In genomic region chr15:66943456-66944095, GRCh38 we compare ENCODE assay signal across 12 cellular contexts.
DNase-seq lines count a peak whose midpoint lies in the region; ATAC-seq and TF ChIP-seq lines count a peak whose summit lies in the region.
"Had no signal": no experiment of that assay in that cellular context is flagged by ENCODE, and none has a peak within 500 bp of the region (broad histone marks: within the 10 kb centered on the region; RNA-seq: fewer than 3 reads in every experiment).

No MANE protein-coding gene starts in this region.

- H3K27me3 ChIP-seq in BLaER1 treated with 17β-estradiol and CSF1 and Interleukin-3, amounts not matched to agents 10 nM and 100 nM = no peaks in the 10 kb centered on the region
- H3K27me3 ChIP-seq in foreskin keratinocyte = no peaks in the 10 kb centered on the region
- no peaks in the 10 kb centered on the region for H3K27me3 ChIP-seq in CD4-positive, alpha-beta T cell (ENCODE audit: control insufficient read depth, insufficient read depth, low read length)
- no peaks in the 10 kb centered on the region for H3K27me3 ChIP-seq in GM23248 (replicated peaks; ENCODE audit: insufficient read depth)
- H3K27me3 ChIP-seq: body of pancreas, esophagus muscularis mucosa had no signal

- no peak overlapping the region for H3K9ac ChIP-seq in BLaER1 treated with 17β-estradiol and CSF1 and Interleukin-3, amounts not matched to agents 10 nM and 100 nM
- H3K9ac ChIP-seq in GM23248 = no peak overlapping the region

- no peaks in the 10 kb centered on the region for H3K4me1 Mint-ChIP-seq in CD4-positive, alpha-beta T cell (ENCODE audit: low read depth)

- in situ Hi-C loops in GM23248 (cut with MboI) = loop anchor here (10.0 to 25.0 kb wide), 3 partner anchors 361 to 891 kb away; no protein-coding TSS in a partner anchor

- peak; percentile 9 for ATAC-seq in foreskin keratinocyte
- ATAC-seq in CD4-positive, alpha-beta T cell (ENCODE audit: poor library complexity) = no peak
- ATAC-seq: body of pancreas; naive thymus-derived CD8-positive, alpha-beta T cell had no signal

- H3F3A ChIP-seq in GM23248 (ENCODE audit: insufficient read depth) = peaks cover 18% of the 10 kb centered on the region; the same call in 1 of the 2 replicates

- no peaks in the 10 kb centered on the region for H3K36me3 Mint-ChIP-seq in CD4-positive, alpha-beta T cell (ENCODE audit: low read depth)
- H3K36me3 Mint-ChIP-seq: naive thymus-derived CD8-positive, alpha-beta T cell had no signal

- intact Hi-C loops in CD4-positive, alpha-beta T cell (cut with DNase I, micrococcal nuclease) = no loop called here

- peaks cover 0 to under 1% (median 0%) of the 10 kb centered on the region in 11 experiments; a peak in 2 of 22 replicates for H3K9me3 ChIP-seq in BLaER1 treated with 17β-estradiol and CSF1 and Interleukin-3, amounts not matched to agents 10 nM and 100 nM (replicated peaks in 1 of 11)
- H3K9me3 ChIP-seq in CD4-positive, alpha-beta T cell (ENCODE audit: control insufficient read depth, low read length) = no peaks in the 10 kb centered on the region
- H3K9me3 ChIP-seq in GM23248 (ENCODE audit: low read depth) = no peaks in the 10 kb centered on the region
- H3K9me3 ChIP-seq: body of pancreas, esophagus muscularis mucosa had no signal

- H4K20me1 ChIP-seq in BLaER1 treated with 17β-estradiol and CSF1 and Interleukin-3, amounts not matched to agents 10 nM and 100 nM = no peaks in the 10 kb centered on the region; a peak in 1 of 22 replicates
- H4K20me1 ChIP-seq in GM23248 (ENCODE audit: insufficient read depth) = no peaks in the 10 kb centered on the region

- peak; percentile 81 for TF ChIP-seq RAD21 in Ishikawa (IDR thresholded peaks at IDR 0.05; ENCODE audit: low read depth)

- TF ChIP-seq CTCF in foreskin keratinocyte (conservative IDR thresholded peaks at IDR 0.05) = peak; percentile 58
- no peak for TF ChIP-seq CTCF in CD4-positive, alpha-beta T cell (IDR thresholded peaks at IDR 0.05)

- peak overlapping the region in 9 of 11 experiments; percentile 12 to 61 (median 36); a peak in 14 of 22 replicates for H3K4me2 ChIP-seq in BLaER1 treated with 17β-estradiol and CSF1 and Interleukin-3, amounts not matched to agents 10 nM and 100 nM
- H3K4me2 ChIP-seq in GM23248 (ENCODE audit: unreplicated experiment) = no peak overlapping the region

- CTCF ChIA-PET in CD4-positive, alpha-beta T cell (lab: Charles Lee) = interaction anchor here (1.4 kb wide), 1 partner anchor 360 kb away, joined by 3 read pairs; no protein-coding TSS in a partner anchor

- no peak overlapping the region for H3K27ac Mint-ChIP-seq in CD4-positive, alpha-beta T cell
- H3K27ac Mint-ChIP-seq: naive thymus-derived CD8-positive, alpha-beta T cell had no signal

- H3K27ac ChIP-seq in BLaER1 treated with 17β-estradiol and CSF1 and Interleukin-3, amounts not matched to agents 10 nM and 100 nM = no peak overlapping the region
- no peak overlapping the region for H3K27ac ChIP-seq in foreskin keratinocyte
- no peak overlapping the region for H3K27ac ChIP-seq in CD4-positive, alpha-beta T cell (ENCODE audit: low read depth, low read length)
- H3K27ac ChIP-seq in GM23248 = no peak overlapping the region
- H3K27ac ChIP-seq: body of pancreas, esophagus muscularis mucosa had no signal

- H3K36me3 ChIP-seq in BLaER1 treated with 17β-estradiol and CSF1 and Interleukin-3, amounts not matched to agents 10 nM and 100 nM = no peaks in the 10 kb centered on the region
- no peaks in the 10 kb centered on the region for H3K36me3 ChIP-seq in GM23248 (ENCODE audit: low read depth)
- H3K36me3 ChIP-seq: esophagus muscularis mucosa had no signal

- H3K4me3 ChIP-seq in BLaER1 treated with 17β-estradiol and CSF1 and Interleukin-3, amounts not matched to agents 10 nM and 100 nM = no peak overlapping the region
- no peak overlapping the region for H3K4me3 ChIP-seq in GM23248
- H3K4me3 ChIP-seq: body of pancreas, esophagus muscularis mucosa had no signal

- H3K9me2 ChIP-seq in GM23248 (ENCODE audit: insufficient read depth) = no peaks in the 10 kb centered on the region

- H3K4me1 ChIP-seq in BLaER1 treated with 17β-estradiol and CSF1 and Interleukin-3, amounts not matched to agents 10 nM and 100 nM = peaks cover 21 to 50% (median 33%) of the 10 kb centered on the region in 10 experiments
- no peaks in the 10 kb centered on the region for H3K4me1 ChIP-seq in foreskin keratinocyte
- H3K4me1 ChIP-seq in GM23248 (ENCODE audit: insufficient read depth) = peaks cover 13% of the 10 kb centered on the region
- H3K4me1 ChIP-seq: body of pancreas had no signal

- no peak overlapping the region for H2AFZ ChIP-seq in GM23248

- 86 to 87% methylated on average over 10 of the region's 10 CpGs for WGBS in GM23248 (ENCODE audit: low coverage in 1 of 2, low lambda C conversion rate in 2 of 2, missing lambda C conversion rate in 2 of 2), 2 experiments

- no peak overlapping the region for H3K4me3 Mint-ChIP-seq in CD4-positive, alpha-beta T cell
- H3K4me3 Mint-ChIP-seq: naive thymus-derived CD8-positive, alpha-beta T cell had no signal

- POLR2A ChIA-PET in CD4-positive, alpha-beta T cell (lab: Charles Lee) = no interaction called here

- peak; percentile 84 for DNase-seq in NCI-H524 treated with DMSO at 0.1 percent for 48 hours (lab: John Stamatoyannopoulos, UW)
- DNase-seq in foreskin keratinocyte = no peak
- DNase-seq in GM19240 (ENCODE audit: insufficient read length, low spot score) = no peak
- no peak for DNase-seq in CD4-positive, alpha-beta T cell
- DNase-seq in NOMO-1 treated with dmso at 0.1 percent for 144 hours (lab: John Stamatoyannopoulos, UW; ENCODE audit: unreplicated experiment) = no peak
- no peak for DNase-seq in GM23248
- DNase-seq: naive thymus-derived CD8-positive, alpha-beta T cell; NCI-H226 had no signal

- H3K9me3 Mint-ChIP-seq in CD4-positive, alpha-beta T cell = no peaks in the 10 kb centered on the region
- H3K9me3 Mint-ChIP-seq: naive thymus-derived CD8-positive, alpha-beta T cell had no signal

- H3K27me3 Mint-ChIP-seq in CD4-positive, alpha-beta T cell = no peaks in the 10 kb centered on the region

- H3K79me2 ChIP-seq in GM23248 (ENCODE audit: insufficient read depth) = no peaks in the 10 kb centered on the region

- no peak for TF ChIP-seq EP300 in Ishikawa (IDR thresholded peaks at IDR 0.05; ENCODE audit: borderline replicate concordance)

TF ChIP-seq in Ishikawa, 13 proteins besides CTCF, POLR2A, EP300 and RAD21:
- TF ChIP-seq TEAD4 (IDR thresholded peaks at IDR 0.05) (no peak), REST (IDR thresholded peaks at IDR 0.05; ENCODE audit: low read depth) (no peak), ZBTB7A (IDR thresholded peaks at IDR 0.05; ENCODE audit: low read depth) (no peak), FOXM1 (IDR thresholded peaks at IDR 0.05; ENCODE audit: borderline replicate concordance, low read depth) (no peak), TCF12 (IDR thresholded peaks at IDR 0.05; ENCODE audit: low read depth) (no peak), YY1 (IDR thresholded peaks at IDR 0.05; ENCODE audit: low read depth) (0 out of 2 replicates have a peak, but pooled peaks have one; percentile 13), NFIC (IDR thresholded peaks at IDR 0.05) (peak; percentile 35), MAX (IDR thresholded peaks at IDR 0.05) (peak; percentile 45; the same call in 1 of the 2 replicates)
